In the genomic region with DNA sequence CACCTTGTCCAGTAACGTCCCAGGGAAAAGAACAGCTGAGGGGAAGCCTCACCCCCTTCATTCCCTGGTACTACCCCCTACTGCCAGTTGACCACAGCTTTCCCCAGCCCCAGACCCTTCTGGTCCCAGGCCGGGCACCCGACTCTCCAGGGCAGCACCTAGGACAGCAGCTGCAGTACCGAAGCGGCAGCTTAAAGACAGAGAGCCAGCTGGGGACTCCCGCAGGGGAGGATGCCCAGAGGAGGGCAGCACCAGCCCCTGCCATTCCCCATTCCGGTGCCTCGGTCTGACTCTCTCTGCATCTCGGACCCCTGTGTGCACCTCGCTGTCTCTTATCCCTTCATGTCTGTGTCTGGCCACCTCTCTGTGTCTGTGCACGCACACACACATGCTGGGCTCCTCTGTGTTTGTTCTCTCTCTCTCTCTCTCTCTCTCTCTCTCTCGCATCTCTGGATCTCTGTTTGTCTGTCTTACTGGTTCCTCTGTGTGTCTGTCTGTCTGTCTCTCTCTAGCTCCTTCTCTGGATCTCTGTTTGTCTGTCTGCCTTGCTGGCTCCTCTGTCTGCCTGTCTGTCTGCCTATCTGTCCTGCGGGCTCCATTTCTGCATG, we compare ENCODE assay signal across 1 cellular context.
TF ChIP-seq lines count a peak whose summit lies in the region.

No MANE protein-coding gene starts in this region.

TF ChIP-seq in endothelial cell of umbilical vein, 7 proteins besides CTCF, POLR2A, EP300 and RAD21:
- TF ChIP-seq POLR2AphosphoS5 (IDR thresholded peaks at IDR 0.05; ENCODE audit: insufficient read depth, low read depth, low read length): no peak
- peak; percentile 8 for TF ChIP-seq EZH2 (IDR thresholded peaks at IDR 0.05; ENCODE audit: borderline replicate concordance, low read depth, low read length, severe bottlenecking)
- TF ChIP-seq GATA2 (IDR thresholded peaks at IDR 0.05; ENCODE audit: insufficient read depth, insufficient read length, low read depth, low read length): no peak
- TF ChIP-seq, protein P1, sequence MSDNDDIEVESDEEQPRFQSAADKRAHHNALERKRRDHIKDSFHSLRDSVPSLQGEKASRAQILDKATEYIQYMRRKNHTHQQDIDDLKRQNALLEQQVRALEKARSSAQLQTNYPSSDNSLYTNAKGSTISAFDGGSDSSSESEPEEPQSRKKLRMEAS (IDR thresholded peaks at IDR 0.05; ENCODE audit: insufficient read depth, insufficient read length): no peak
- no peak for TF ChIP-seq FOS (IDR thresholded peaks at IDR 0.05; ENCODE audit: borderline replicate concordance, insufficient read depth, low read length)
- no peak for TF ChIP-seq JUN (IDR thresholded peaks at IDR 0.05; ENCODE audit: borderline replicate concordance, insufficient read depth, insufficient read length, low read depth)
TF ChIP-seq in endothelial cell of umbilical vein: peak in this region for 1.
